ENCODE assay signal across 10 cellular contexts in the genomic region with DNA sequence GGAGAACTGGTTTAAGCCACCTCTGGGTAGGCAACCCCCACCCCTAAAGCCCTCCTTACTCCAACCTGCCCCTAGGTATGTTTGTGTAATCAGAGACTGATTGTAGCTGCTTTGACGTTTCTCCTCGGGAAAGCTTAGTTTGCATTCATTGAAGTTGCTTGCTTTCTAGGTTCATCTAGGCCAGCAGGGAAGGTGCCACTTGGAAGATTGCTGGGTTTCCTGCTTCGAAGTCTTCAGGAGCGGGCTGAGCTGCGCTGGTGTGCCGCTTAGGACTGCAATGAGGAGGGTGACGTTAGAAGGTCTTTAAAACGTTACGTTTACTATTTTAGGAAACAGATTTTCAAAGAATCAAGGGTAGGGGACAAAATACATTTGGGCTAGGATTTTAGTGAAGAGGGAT.
DNase-seq lines count a peak whose midpoint lies in the region; ATAC-seq, FAIRE-seq and TF ChIP-seq lines count a peak whose summit lies in the region.
"Had no signal": no experiment of that assay in that cellular context is flagged by ENCODE, and none has a peak within 500 bp of the region (broad histone marks: within the 10 kb centered on the region; RNA-seq: fewer than 3 reads in every experiment).

No MANE protein-coding gene starts in this region.

- peaks cover 26 to 100% (median 85%) of the 10 kb centered on the region in 9 donors for H3K27me3 ChIP-seq in heart left ventricle
- peaks cover 0 to 15% (median 0%) of the 10 kb centered on the region in 4 donors for H3K27me3 ChIP-seq in upper lobe of left lung

- peak overlapping the region; percentile 60 for H3K27ac Mint-ChIP-seq in activated T-helper 17 cell treated with anti-CD3 and anti-CD28 coated beads, Interleukin-2, amount 50 U/mL, for 72 hours

- H3K27ac ChIP-seq in heart left ventricle (peak overlapping the region in 5 of 12 donors; percentile 57 to 96 (median 72)), kidney (ENCODE audit: low read depth in 2 of 2, low read length in 2 of 2) (peak overlapping the region in 1 of 2 donors; percentile 30), upper lobe of left lung (peak overlapping the region in 3 of 4 donors; percentile 82 to 91 (median 88))

- H3K9ac ChIP-seq in kidney (ENCODE audit: low read length in 2 of 2): no peak overlapping the region

- peaks cover 0 to 37% (median 15%) of the 10 kb centered on the region in 12 donors for H3K4me1 ChIP-seq in heart left ventricle
- H3K4me1 ChIP-seq in kidney (ENCODE audit: control insufficient read depth in 1 of 2, insufficient read depth in 1 of 2, low read depth in 1 of 2, low read length in 2 of 2): peaks cover 8 to 16% of the 10 kb centered on the region in 2 donors
- peaks cover 15 to 25% (median 19%) of the 10 kb centered on the region in 4 donors for H3K4me1 ChIP-seq in upper lobe of left lung
- H3K4me1 ChIP-seq: BE2C had no signal

- DNase-seq in heart left ventricle (no peak), cardiac septum (ENCODE audit: low spot score) (no peak), kidney (no peak), upper lobe of left lung (no peak), SIG-M5 treated with dmso at 0.1 percent for 504 hours (lab: John Stamatoyannopoulos, UW; ENCODE audit: unreplicated experiment) (no peak)
- DNase-seq in NK-92 treated with Interleukin-12 subunit alpha and Interleukin-12 subunit beta, amount 100 ng/mL, for 24 hours (lab: John Stamatoyannopoulos, UW): no peak
- no peak for DNase-seq in stimulated activated CD4-positive, alpha-beta T cell treated with anti-CD3 and anti-CD28 coated beads, Interleukin-15, amount 100 ng/mL, for 24 hours
- DNase-seq: amniotic stem cell, BE2C had no signal

- peaks cover 6% of the 10 kb centered on the region for H3K36me3 Mint-ChIP-seq in activated T-helper 17 cell treated with anti-CD3 and anti-CD28 coated beads, Interleukin-2, amount 50 U/mL, for 72 hours (ENCODE audit: low read depth)

- no peaks in the 10 kb centered on the region for H3K9me3 Mint-ChIP-seq in activated T-helper 17 cell treated with anti-CD3 and anti-CD28 coated beads, Interleukin-2, amount 50 U/mL, for 72 hours

- no peaks in the 10 kb centered on the region for H3K9me3 ChIP-seq in heart left ventricle
- peaks cover 3 to 6% of the 10 kb centered on the region in 2 donors for H3K9me3 ChIP-seq in kidney (ENCODE audit: control insufficient read depth in 1 of 2, low read length in 2 of 2)
- H3K9me3 ChIP-seq in upper lobe of left lung: no peaks in the 10 kb centered on the region
- H3K9me3 ChIP-seq: BE2C had no signal

- H3K4me1 Mint-ChIP-seq in activated T-helper 17 cell treated with anti-CD3 and anti-CD28 coated beads, Interleukin-2, amount 50 U/mL, for 72 hours: peaks cover 17% of the 10 kb centered on the region

- ATAC-seq in heart left ventricle (no peak), upper lobe of left lung (ENCODE audit: low FRiP score in 2 of 2) (no peak)
- no peak for ATAC-seq in activated T-helper 17 cell treated with anti-CD3 and anti-CD28 coated beads, Interleukin-2, amount 50 U/mL, for 72 hours (replicated peaks)

- no peak for FAIRE-seq in kidney (lab: Jason Lieb, UNC)

- H3K36me3 ChIP-seq in heart left ventricle (no peaks in the 10 kb centered on the region), kidney (ENCODE audit: control insufficient read depth in 1 of 2, insufficient read depth in 2 of 2, low read length in 2 of 2) (no peaks in the 10 kb centered on the region), upper lobe of left lung (no peaks in the 10 kb centered on the region)
- H3K36me3 ChIP-seq: BE2C had no signal

- H3K4me3 Mint-ChIP-seq in activated T-helper 17 cell treated with anti-CD3 and anti-CD28 coated beads, Interleukin-2, amount 50 U/mL, for 72 hours: peak overlapping the region; percentile 82

- no peak for TF ChIP-seq EP300 in upper lobe of left lung (IDR thresholded peaks at IDR 0.05)

- peaks cover 10% of the 10 kb centered on the region for H3K27me3 Mint-ChIP-seq in activated T-helper 17 cell treated with anti-CD3 and anti-CD28 coated beads, Interleukin-2, amount 50 U/mL, for 72 hours

- intact Hi-C loops in heart left ventricle (cut with DNase I) (loop anchor here in 7 of 10 donors (5.0 to 10.0 kb wide), 8 partner anchors 91 to 509 kb away; a partner anchor contains a TSS), cardiac septum (cut with DNase I) (loop anchor here (5.0 kb wide), 2 partner anchors 94 to 501 kb away; a partner anchor contains a TSS), kidney (cut with DNase I) (no loop called here)

- H3K4me3 ChIP-seq in heart left ventricle: peak overlapping the region in 9 of 12 donors; percentile 55 to 75 (median 60)
- H3K4me3 ChIP-seq in kidney (ENCODE audit: low read length in 2 of 2): peak overlapping the region; percentile 65 to 89
- peak overlapping the region in 3 of 4 donors; percentile 53 to 58 (median 57) for H3K4me3 ChIP-seq in upper lobe of left lung

- 12 to 24% (median 20%) methylated on average over 9 of the region's 9 CpGs for WGBS in heart left ventricle, 4 donors
- WGBS in upper lobe of left lung, 2 donors: 26 to 58% methylated on average over 9 of the region's 9 CpGs

- TF ChIP-seq POLR2A in heart left ventricle (IDR thresholded peaks at IDR 0.05) (no peak), upper lobe of left lung (IDR thresholded peaks at IDR 0.05) (no peak)

- TF ChIP-seq CTCF in heart left ventricle (IDR thresholded peaks at IDR 0.05) (no peak), kidney (IDR thresholded peaks at IDR 0.05; ENCODE audit: borderline replicate concordance, extremely low read depth, insufficient read depth) (no peak), upper lobe of left lung (IDR thresholded peaks at IDR 0.05) (no peak)
